20 cellular contexts compared by ENCODE assay signal in the genomic region with DNA sequence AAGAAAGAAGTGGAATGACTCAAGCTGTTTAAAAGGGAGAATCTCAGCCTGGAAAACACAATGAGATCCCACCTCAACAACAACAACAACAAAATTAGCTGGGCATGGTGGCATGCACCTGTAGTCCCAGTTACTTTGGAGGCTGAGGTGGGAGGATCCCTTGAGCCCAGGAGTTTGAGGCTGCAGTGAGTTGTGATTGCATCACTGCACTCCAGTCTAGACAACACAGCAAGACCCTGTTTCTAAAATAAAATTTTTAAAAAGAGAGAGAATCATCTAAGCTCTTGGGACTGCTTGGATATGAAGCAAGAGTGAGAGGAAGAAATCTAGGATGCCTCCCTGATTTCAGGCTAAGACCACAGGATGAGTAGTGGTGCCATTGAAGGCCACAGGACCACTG.
"Had no signal": no experiment of that assay in that cellular context is flagged by ENCODE, and none has a peak within 500 bp of the region (broad histone marks: within the 10 kb centered on the region; RNA-seq: fewer than 3 reads in every experiment).

No MANE protein-coding gene starts in this region.

- H3K9me3 ChIP-seq: esophagus muscularis mucosa, heart right ventricle, thoracic aorta had no signal

- H3K27me3 Mint-ChIP-seq: activated T-cell treated with anti-CD3 and anti-CD28 coated beads, Interleukin-2, amount 50 U/mL, for 24 hours; naive B cell had no signal

- H3K27ac ChIP-seq: esophagus muscularis mucosa, heart right ventricle, neural progenitor cell, thoracic aorta, VCaP had no signal

- H3K9me3 Mint-ChIP-seq: mesothelial cell of epicardium, neural progenitor cell had no signal

- FAIRE-seq: colon, TTC549, urothelium cell line had no signal

- H3K27me3 ChIP-seq: esophagus muscularis mucosa, heart right ventricle, neural progenitor cell had no signal

- H3K4me3 Mint-ChIP-seq: activated T-cell treated with anti-CD3 and anti-CD28 coated beads, Interleukin-2, amount 50 U/mL, for 24 hours; mesothelial cell of epicardium; naive B cell; neural progenitor cell had no signal

- H3K27ac Mint-ChIP-seq: mesothelial cell of epicardium, naive B cell, neural progenitor cell had no signal

- DNase-seq: activated CD4-positive, alpha-beta T cell treated with anti-CD3 and anti-CD28 coated beads, Interleukin-2, amount 50 U/mL, for 1 hour; activated CD8-positive, alpha-beta memory T cell treated with anti-CD3 and anti-CD28 coated beads, Interleukin-2, amount 50 U/mL, for 4 hours; activated T-cell treated with anti-CD3 and anti-CD28 coated beads, Interleukin-2, amount 50 U/mL, for 24 hours; dermis blood vessel endothelial cell; effector CD4-positive, alpha-beta T cell; foreskin melanocyte; heart right ventricle; naive B cell; occipital lobe; right cardiac atrium; stimulated activated naive CD4-positive, alpha-beta T cell; trophoblast cell had no signal

- H3K4me2 ChIP-seq: neural progenitor cell had no signal

- H2AFZ ChIP-seq: neural progenitor cell had no signal

- H3K36me3 ChIP-seq: esophagus muscularis mucosa, heart right ventricle, neural progenitor cell, thoracic aorta had no signal

- ATAC-seq: heart right ventricle, right cardiac atrium had no signal

- H3K9ac ChIP-seq: neural progenitor cell had no signal

- H3K4me3 ChIP-seq: esophagus muscularis mucosa, heart right ventricle, neural progenitor cell, thoracic aorta had no signal

- H3K36me3 Mint-ChIP-seq: mesothelial cell of epicardium, naive B cell, neural progenitor cell had no signal
